1 cellular context compared by ENCODE assay signal in the genomic region with DNA sequence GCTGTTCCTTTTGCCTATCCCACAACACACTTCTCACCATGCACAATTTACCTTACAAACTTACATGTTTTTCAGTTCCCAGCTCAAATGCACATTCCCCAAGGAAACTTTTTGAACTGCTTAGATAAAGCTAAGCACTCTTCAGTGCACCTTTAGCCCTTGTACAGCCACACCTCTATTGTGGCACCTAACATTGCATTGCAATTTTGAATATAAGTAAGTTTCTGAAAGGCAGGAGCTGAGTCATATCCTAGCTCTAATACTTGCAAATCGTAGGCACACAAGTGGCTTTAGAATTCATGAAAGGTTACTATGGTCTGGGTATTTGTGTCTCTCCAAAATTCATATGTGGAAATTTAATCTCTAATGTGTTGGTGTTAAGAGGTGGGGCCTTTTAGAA.
TF ChIP-seq lines count a peak whose summit lies in the region.

No MANE protein-coding gene starts in this region.

TF ChIP-seq in IMR-90, 13 proteins besides CTCF, POLR2A, EP300 and RAD21:
- TF ChIP-seq RFX5 (IDR thresholded peaks at IDR 0.05; ENCODE audit: low read depth, low read length) (no peak), CEBPB (IDR thresholded peaks at IDR 0.05; ENCODE audit: low read depth, low read length) (no peak), MAZ (IDR thresholded peaks at IDR 0.05; ENCODE audit: borderline replicate concordance, low read depth, low read length) (no peak), SMC3 (IDR thresholded peaks at IDR 0.05; ENCODE audit: low read depth, low read length) (no peak), CHD1 (IDR thresholded peaks at IDR 0.05; ENCODE audit: low read depth, low read length) (no peak), BHLHE40 (IDR thresholded peaks at IDR 0.05; ENCODE audit: low read depth, low read length) (no peak), MXI1 (IDR thresholded peaks at IDR 0.05; ENCODE audit: borderline replicate concordance, low read depth, low read length) (no peak)
- TF ChIP-seq, protein P1, sequence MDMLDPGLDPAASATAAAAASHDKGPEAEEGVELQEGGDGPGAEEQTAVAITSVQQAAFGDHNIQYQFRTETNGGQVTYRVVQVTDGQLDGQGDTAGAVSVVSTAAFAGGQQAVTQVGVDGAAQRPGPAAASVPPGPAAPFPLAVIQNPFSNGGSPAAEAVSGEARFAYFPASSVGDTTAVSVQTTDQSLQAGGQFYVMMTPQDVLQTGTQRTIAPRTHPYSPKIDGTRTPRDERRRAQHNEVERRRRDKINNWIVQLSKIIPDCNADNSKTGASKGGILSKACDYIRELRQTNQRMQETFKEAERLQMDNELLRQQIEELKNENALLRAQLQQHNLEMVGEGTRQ (IDR thresholded peaks at IDR 0.05; ENCODE audit: low read depth, low read length) = no peak
- TF ChIP-seq, protein P2, sequence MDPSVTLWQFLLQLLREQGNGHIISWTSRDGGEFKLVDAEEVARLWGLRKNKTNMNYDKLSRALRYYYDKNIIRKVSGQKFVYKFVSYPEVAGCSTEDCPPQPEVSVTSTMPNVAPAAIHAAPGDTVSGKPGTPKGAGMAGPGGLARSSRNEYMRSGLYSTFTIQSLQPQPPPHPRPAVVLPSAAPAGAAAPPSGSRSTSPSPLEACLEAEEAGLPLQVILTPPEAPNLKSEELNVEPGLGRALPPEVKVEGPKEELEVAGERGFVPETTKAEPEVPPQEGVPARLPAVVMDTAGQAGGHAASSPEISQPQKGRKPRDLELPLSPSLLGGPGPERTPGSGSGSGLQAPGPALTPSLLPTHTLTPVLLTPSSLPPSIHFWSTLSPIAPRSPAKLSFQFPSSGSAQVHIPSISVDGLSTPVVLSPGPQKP (IDR thresholded peaks at IDR 0.05; ENCODE audit: borderline replicate concordance, low read depth, low read length) = no peak
